Comparison of ENCODE assay signal across 18 cellular contexts in the genomic region with DNA sequence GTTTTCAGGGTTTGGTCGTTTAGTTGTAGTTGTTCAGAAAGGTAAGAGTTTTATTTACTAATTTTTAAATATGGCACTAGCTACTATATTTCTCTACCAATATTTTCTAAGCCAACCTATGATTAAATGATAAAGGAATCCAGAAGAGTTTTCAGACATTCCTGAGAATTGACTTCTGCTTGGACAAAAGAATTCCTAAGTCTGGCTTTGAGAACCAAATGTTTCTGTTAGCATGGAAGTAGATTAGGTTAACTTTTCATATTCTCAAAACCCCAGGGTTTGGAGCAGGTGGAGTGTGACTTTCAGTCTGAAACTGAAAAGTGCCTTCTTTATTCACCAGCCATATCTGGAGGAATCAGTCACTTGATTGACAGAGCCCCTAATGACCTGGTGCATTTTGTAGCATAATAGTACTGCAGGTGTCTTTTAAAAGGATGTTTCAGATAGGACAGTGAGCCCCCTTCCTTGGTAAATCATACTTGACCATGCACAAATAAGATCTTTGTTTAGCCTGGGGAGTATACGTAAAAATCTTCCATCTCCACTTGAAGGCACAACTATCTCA.
DNase-seq lines count a peak whose midpoint lies in the region; ATAC-seq and TF ChIP-seq lines count a peak whose summit lies in the region.
"Had no signal": no experiment of that assay in that cellular context is flagged by ENCODE, and none has a peak within 500 bp of the region (broad histone marks: within the 10 kb centered on the region; RNA-seq: fewer than 3 reads in every experiment).

No MANE protein-coding gene starts in this region.

- no peak overlapping the region for H2AFZ ChIP-seq in SK-N-SH (ENCODE audit: low read depth)

- H3K27me3 ChIP-seq in SK-N-SH (ENCODE audit: insufficient read depth), result no peaks in the 10 kb centered on the region
- H3K27me3 ChIP-seq: SJCRH30 had no signal

- no peak for TF ChIP-seq EP300 in SK-N-SH (IDR thresholded peaks at IDR 0.05; ENCODE audit: borderline replicate concordance in 1 of 2, low read depth in 1 of 2, low read length in 1 of 2)

- no peaks in the 10 kb centered on the region for H3K4me1 ChIP-seq in SK-N-SH (ENCODE audit: control insufficient read depth in 1 of 2, insufficient read depth in 2 of 2, low read depth in 1 of 2, low read length in 1 of 2)
- H3K4me1 ChIP-seq: SJCRH30 had no signal

- H3K4me2 ChIP-seq in SK-N-SH, result no peak overlapping the region

- 34% methylated on average over 2 of the region's 2 CpGs for WGBS in SK-N-SH (ENCODE audit: low lambda C conversion rate)

- DNase-seq in SK-N-SH (no peak), astrocyte of the spinal cord (ENCODE audit: low read depth, low spot score) (peak; percentile 36), kidney tubule cell (ENCODE audit: low spot score) (peak; percentile 73), iPS-NIHi7 (ENCODE audit: extremely low spot score) (no peak), GF-D8 (lab: John Stamatoyannopoulos, UW) (no peak), HUDEP-2 (lab: John Stamatoyannopoulos, UW; ENCODE audit: unreplicated experiment in 76 of 76) (no peak)
- DNase-seq: CD8-positive, alpha-beta T cell; HFFc6; NCI-H1436; NCI-H2029 treated with DMSO at 0.1 percent for 48 hours; NCI-H2171 treated with DMSO at 0.1 percent for 48 hours; NCI-H446 treated with DMSO at 0.1 percent for 48 hours; SJCRH30 had no signal

- H3K9ac ChIP-seq in SK-N-SH, result no peak overlapping the region

- no peaks in the 10 kb centered on the region for H3K36me3 ChIP-seq in SK-N-SH (replicated peaks in 1 of 2; ENCODE audit: control insufficient read depth in 1 of 2, insufficient read depth in 2 of 2, low read length in 1 of 2)
- H3K36me3 ChIP-seq: SJCRH30 had no signal

- CTCF ChIA-PET in SK-N-SH (lab: Yijun Ruan, JAX), result no interaction called here

- H3F3A ChIP-seq in SK-N-SH (replicated peaks; ENCODE audit: insufficient read depth), result no peaks in the 10 kb centered on the region

- no peaks in the 10 kb centered on the region for H3K9me2 ChIP-seq in SK-N-SH

- no peaks in the 10 kb centered on the region for H4K20me1 ChIP-seq in SK-N-SH (ENCODE audit: insufficient read depth)

- H3K27ac ChIP-seq in SK-N-SH (ENCODE audit: low read depth in 2 of 2, low read length in 1 of 2), result no peak overlapping the region
- H3K27ac ChIP-seq: 22Rv1, RWPE1, SJCRH30 had no signal

- no peak for TF ChIP-seq RAD21 in SK-N-SH (IDR thresholded peaks at IDR 0.05; ENCODE audit: low read length)

- H3K4me3 ChIP-seq in SK-N-SH (ENCODE audit: low read depth in 2 of 2, low read length in 1 of 2) (no peak overlapping the region), astrocyte of the spinal cord (ENCODE audit: low read depth, low read length) (no peak overlapping the region)
- H3K4me3 ChIP-seq: K562, SJCRH30 had no signal

- in situ Hi-C loops in astrocyte of the spinal cord (cut with HindIII; ENCODE audit: low sequenced_read_pairs), result no loop called here

- ATAC-seq in SK-N-SH treated with all-trans-retinoic acid at 6 μM for 48 hours, result peak; percentile 32; the same call in 1 of the 3 replicates
- ATAC-seq in GM18498 (IDR thresholded peaks at IDR 0.05; ENCODE audit: unreplicated experiment), result no peak
- ATAC-seq: CD8-positive, alpha-beta T cell; K562 had no signal

- H3K9me3 ChIP-seq in SK-N-SH, result no peaks in the 10 kb centered on the region
- H3K9me3 ChIP-seq: SJCRH30 had no signal

- no peak for TF ChIP-seq CTCF in SK-N-SH (IDR thresholded peaks at IDR 0.05)
- no peak for TF ChIP-seq CTCF in astrocyte of the spinal cord (IDR thresholded peaks at IDR 0.05; ENCODE audit: low read depth, low read length)

- no peaks in the 10 kb centered on the region for H3K79me2 ChIP-seq in SK-N-SH (ENCODE audit: insufficient read depth)

- POLR2A ChIA-PET in SK-N-SH (lab: Yijun Ruan, JAX), result no interaction called here

TF ChIP-seq in SK-N-SH treated with all-trans-retinoic acid at 6 μM for 48 hours, 23 proteins besides CTCF, POLR2A, EP300 and RAD21:
- TF ChIP-seq ZFP3 (CRISPR knock-in tag; IDR thresholded peaks at IDR 0.05) (no peak), ISL1 (CRISPR knock-in tag; IDR thresholded peaks at IDR 0.05) (0 out of 2 replicates have a peak, but pooled peaks have one; percentile 5), PPARA (CRISPR knock-in tag; IDR thresholded peaks at IDR 0.05; ENCODE audit: borderline replicate concordance) (no peak)
TF ChIP-seq in SK-N-SH treated with all-trans-retinoic acid at 6 μM for 48 hours: peak in this region for 1.

TF ChIP-seq in SK-N-SH, 30 proteins besides CTCF, POLR2A, EP300 and RAD21:
- no peak for TF ChIP-seq JUND (IDR thresholded peaks at IDR 0.05)

Comparison
In these comparisons a context has a peak if more than half of its experiments do, and no peak if none do; other contexts are left out.
1. DNase-seq: peak in astrocyte of the spinal cord (single experiment) and kidney tubule cell (single experiment); none in SK-N-SH (single experiment), iPS-NIHi7 (single experiment), GF-D8 (single experiment) and HUDEP-2 (0 of 76).